ENCODE assay signal across 12 cellular contexts in the genomic region with DNA sequence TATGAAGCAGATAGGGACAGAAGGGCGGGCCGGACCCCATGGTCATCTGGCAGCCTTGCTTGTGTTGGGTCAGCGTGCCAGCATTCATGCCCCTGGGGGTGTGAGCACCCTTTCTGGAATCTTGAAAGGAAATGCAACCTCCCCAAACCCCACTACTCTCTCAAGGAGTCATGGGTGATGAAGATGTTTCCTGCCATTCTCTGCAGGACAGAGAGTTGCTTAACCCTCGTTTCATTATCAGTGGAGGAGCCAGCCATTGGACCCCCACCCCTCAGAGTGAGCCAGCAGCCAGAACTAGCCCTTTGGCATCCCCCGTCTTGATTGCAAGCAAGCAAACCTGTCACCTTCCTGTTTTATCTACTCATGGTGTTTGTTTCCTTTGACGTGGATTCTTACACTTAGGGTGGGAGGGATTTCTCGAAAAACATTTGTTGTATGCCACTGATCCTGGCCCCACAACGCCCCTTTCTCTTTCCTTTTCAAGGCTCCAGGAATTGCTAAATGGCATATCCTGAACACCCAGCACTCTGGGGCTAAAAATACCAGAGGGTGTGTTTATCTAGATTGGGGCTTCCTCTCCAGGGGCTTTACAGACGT.
DNase-seq lines count a peak whose midpoint lies in the region; ATAC-seq and TF ChIP-seq lines count a peak whose summit lies in the region.
"Had no signal": no experiment of that assay in that cellular context is flagged by ENCODE, and none has a peak within 500 bp of the region (broad histone marks: within the 10 kb centered on the region; RNA-seq: fewer than 3 reads in every experiment).

No MANE protein-coding gene starts in this region.

- no peaks in the 10 kb centered on the region for H3K9me3 Mint-ChIP-seq in effector memory CD8-positive, alpha-beta T cell
- H3K9me3 Mint-ChIP-seq in natural killer cell: peaks cover 0 to 2% of the 10 kb centered on the region in 2 donors

- DNase-seq in T-helper 22 cell (ENCODE audit: low read depth): peak; percentile 25
- DNase-seq in effector memory CD8-positive, alpha-beta T cell: peak in 1 of 3 experiments; percentile 30
- no peak for DNase-seq in natural killer cell
- no peak for DNase-seq in HEK293T (ENCODE audit: extremely low spot score)
- DNase-seq in GM03348 (ENCODE audit: low spot score): no peak
- DNase-seq in DMS53 treated with DMSO at 0.1 percent for 48 hours (lab: John Stamatoyannopoulos, UW; ENCODE audit: unreplicated experiment): no peak
- no peak for DNase-seq in activated CD4-positive, CD25-positive, alpha-beta regulatory T cell treated with anti-CD3 and anti-CD28 coated beads, Interleukin-2, amount 50 U/mL, for 72 hours
- DNase-seq: DMS153, GM23248, hypothalamus, WERI-Rb-1 had no signal

- no peaks in the 10 kb centered on the region for H3K9me2 ChIP-seq in DOHH2 (replicated peaks; ENCODE audit: control insufficient read depth, low read length)

- peaks cover 64 to 75% of the 10 kb centered on the region in 2 donors for H3K4me1 Mint-ChIP-seq in effector memory CD8-positive, alpha-beta T cell (ENCODE audit: low read depth in 2 of 2)
- H3K4me1 Mint-ChIP-seq in natural killer cell: peaks cover 61 to 72% of the 10 kb centered on the region in 2 donors

- no peaks in the 10 kb centered on the region for H3K36me3 ChIP-seq in DOHH2 (ENCODE audit: control insufficient read depth, low read length)
- H3K36me3 ChIP-seq: WERI-Rb-1 had no signal

- H3K36me3 Mint-ChIP-seq in effector memory CD8-positive, alpha-beta T cell (ENCODE audit: insufficient read depth): peaks cover 12% of the 10 kb centered on the region
- no peaks in the 10 kb centered on the region for H3K36me3 Mint-ChIP-seq in natural killer cell

- no peak for ATAC-seq in effector memory CD8-positive, alpha-beta T cell (replicated peaks)
- peak in 2 of 3 donors; percentile 18 to 19 for ATAC-seq in natural killer cell

- H3K27me3 Mint-ChIP-seq in effector memory CD8-positive, alpha-beta T cell: no peaks in the 10 kb centered on the region
- H3K27me3 Mint-ChIP-seq in natural killer cell (ENCODE audit: low read depth in 2 of 2): no peaks in the 10 kb centered on the region

- no peak overlapping the region for H3K27ac ChIP-seq in DOHH2 (ENCODE audit: low read depth, low read length)
- H3K27ac ChIP-seq: GM23248, WERI-Rb-1 had no signal

- H3K4me2 ChIP-seq in DOHH2 (ENCODE audit: low read length): peak overlapping the region; percentile 5; the same call in 1 of the 2 replicates

- H3F3A ChIP-seq in DOHH2 (ENCODE audit: control insufficient read depth, insufficient read depth): no peaks in the 10 kb centered on the region

- peaks cover 14% of the 10 kb centered on the region for H3K4me1 ChIP-seq in DOHH2 (ENCODE audit: control insufficient read depth, low read length)

- no peaks in the 10 kb centered on the region for H3K27me3 ChIP-seq in DOHH2 (ENCODE audit: control insufficient read depth, low read length)

- CTCF ChIA-PET in HEK293T (lab: Yijun Ruan, JAX): no interaction called here

- TF ChIP-seq CTCF in DOHH2 (IDR thresholded peaks at IDR 0.05; ENCODE audit: low read depth, low read length, poor library complexity, severe bottlenecking) (no peak), natural killer cell (IDR thresholded peaks at IDR 0.05) (no peak)

- no peaks in the 10 kb centered on the region for H4K20me1 ChIP-seq in DOHH2 (ENCODE audit: control insufficient read depth, insufficient read depth, low read depth, low read length)

- H3K9me3 ChIP-seq in DOHH2 (ENCODE audit: control insufficient read depth, insufficient read depth, low read length): no peaks in the 10 kb centered on the region

- peak overlapping the region; percentile 37 to 56 for H3K4me3 Mint-ChIP-seq in effector memory CD8-positive, alpha-beta T cell
- H3K4me3 Mint-ChIP-seq in natural killer cell: peak overlapping the region; percentile 50

- peak overlapping the region; percentile 93 to 97 for H3K27ac Mint-ChIP-seq in effector memory CD8-positive, alpha-beta T cell
- peak overlapping the region; percentile 93 to 95 for H3K27ac Mint-ChIP-seq in natural killer cell

- no peaks in the 10 kb centered on the region for H3K79me2 ChIP-seq in DOHH2 (ENCODE audit: control insufficient read depth, low read length)

- H3K4me3 ChIP-seq in DOHH2 (ENCODE audit: low read length): no peak overlapping the region
- H3K4me3 ChIP-seq: GM23248 had no signal

- intact Hi-C loops in natural killer cell (cut with micrococcal nuclease): loop anchor here (10.0 kb wide), 2 partner anchors 54 to 396 kb away; no protein-coding TSS in a partner anchor

- POLR2A ChIA-PET in HEK293T (lab: Yijun Ruan, JAX): no interaction called here

TF ChIP-seq in HEK293T, 16 proteins besides CTCF, POLR2A, EP300 and RAD21:
- TF ChIP-seq TARDBP (IDR thresholded peaks at IDR 0.05) (no peak), CTBP1 (IDR thresholded peaks at IDR 0.05; ENCODE audit: borderline replicate concordance) (no peak), ZNF384 (IDR thresholded peaks at IDR 0.05) (no peak), L3MBTL2 (conservative IDR thresholded peaks at IDR 0.05) (no peak), NFRKB (IDR thresholded peaks at IDR 0.05) (no peak), SP1 (IDR thresholded peaks at IDR 0.05) (no peak), ELF4 (IDR thresholded peaks at IDR 0.05) (no peak), FOXA1 (IDR thresholded peaks at IDR 0.05) (no peak), SUZ12 (IDR thresholded peaks at IDR 0.05) (no peak), LEF1 (IDR thresholded peaks at IDR 0.05; ENCODE audit: borderline replicate concordance) (no peak), BHLHE40 (IDR thresholded peaks at IDR 0.05; ENCODE audit: borderline replicate concordance) (no peak), FOXK2 (IDR thresholded peaks at IDR 0.05) (no peak)
- TF ChIP-seq, protein P1, sequence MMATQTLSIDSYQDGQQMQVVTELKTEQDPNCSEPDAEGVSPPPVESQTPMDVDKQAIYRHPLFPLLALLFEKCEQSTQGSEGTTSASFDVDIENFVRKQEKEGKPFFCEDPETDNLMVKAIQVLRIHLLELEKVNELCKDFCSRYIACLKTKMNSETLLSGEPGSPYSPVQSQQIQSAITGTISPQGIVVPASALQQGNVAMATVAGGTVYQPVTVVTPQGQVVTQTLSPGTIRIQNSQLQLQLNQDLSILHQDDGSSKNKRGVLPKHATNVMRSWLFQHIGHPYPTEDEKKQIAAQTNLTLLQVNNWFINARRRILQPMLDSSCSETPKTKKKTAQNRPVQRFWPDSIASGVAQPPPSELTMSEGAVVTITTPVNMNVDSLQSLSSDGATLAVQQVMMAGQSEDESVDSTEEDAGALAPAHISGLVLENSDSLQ (IDR thresholded peaks at IDR 0.05): no peak
